ENCODE assay signal across 9 cellular contexts in genomic region chr14:92659765-92660561, GRCh38.
DNase-seq lines count a peak whose midpoint lies in the region; ATAC-seq lines count a peak whose summit lies in the region.
"Had no signal": no experiment of that assay in that cellular context is flagged by ENCODE, and none has a peak within 500 bp of the region (broad histone marks: within the 10 kb centered on the region; RNA-seq: fewer than 3 reads in every experiment).

No MANE protein-coding gene starts in this region.

- DNase-seq in CD4-positive, CD25-positive, alpha-beta regulatory T cell, result no peak
- DNase-seq in NOMO-1 (lab: John Stamatoyannopoulos, UW; ENCODE audit: unreplicated experiment in 2 of 2), result peak; percentile 94 to 95
- peak; percentile 51 for DNase-seq in naive B cell
- DNase-seq in ecto neural progenitor cell (ENCODE audit: low spot score), result no peak
- no peak for DNase-seq in NCI-H748 (lab: John Stamatoyannopoulos, UW; ENCODE audit: unreplicated experiment)
- no peak for DNase-seq in activated T-helper 2 cell treated with anti-CD3 and anti-CD28 coated beads, Interferon-gamma antibody, Interleukin-2, Interleukin-4, amounts not matched to agents 10 μg/mL and 5 μg/mL and 100 μg/mL, durations not matched to agents 14 hours and 24 hours and 36 hours (ENCODE audit: low spot score)
- no peak for DNase-seq in NCI-H1105 treated with DMSO at 0.1 percent for 48 hours (lab: John Stamatoyannopoulos, UW)
- DNase-seq: DND-41 had no signal

- H3K9me3 Mint-ChIP-seq in CD4-positive, CD25-positive, alpha-beta regulatory T cell, result peaks cover 0 to 1% (median 0%) of the 10 kb centered on the region in 7 donors
- no peaks in the 10 kb centered on the region for H3K9me3 Mint-ChIP-seq in naive B cell
- H3K9me3 Mint-ChIP-seq in activated T-helper 2 cell treated with anti-CD3 and anti-CD28 coated beads, Interferon-gamma antibody, Interleukin-2, Interleukin-4, amounts not matched to agents 10 μg/mL and 5 μg/mL and 100 μg/mL, durations not matched to agents 14 hours and 24 hours and 36 hours, result no peaks in the 10 kb centered on the region

- H3K4me3 ChIP-seq in CD4-positive, CD25-positive, alpha-beta regulatory T cell (ENCODE audit: low read depth, low read length), result peak overlapping the region; percentile 15

- peaks cover 79% of the 10 kb centered on the region for H3K36me3 Mint-ChIP-seq in CD4-positive, CD25-positive, alpha-beta regulatory T cell
- H3K36me3 Mint-ChIP-seq in naive B cell, result peaks cover 31 to 66% of the 10 kb centered on the region in 2 donors
- peaks cover 87% of the 10 kb centered on the region for H3K36me3 Mint-ChIP-seq in activated T-helper 2 cell treated with anti-CD3 and anti-CD28 coated beads, Interferon-gamma antibody, Interleukin-2, Interleukin-4, amounts not matched to agents 10 μg/mL and 5 μg/mL and 100 μg/mL, durations not matched to agents 14 hours and 24 hours and 36 hours (ENCODE audit: low read depth)

- ATAC-seq in CD4-positive, CD25-positive, alpha-beta regulatory T cell (ENCODE audit: low read depth in 2 of 2), result peak; percentile 24 to 38
- peak; percentile 78 to 83 for ATAC-seq in naive B cell (ENCODE audit: low read depth in 2 of 2)

- H3K27ac Mint-ChIP-seq in CD4-positive, CD25-positive, alpha-beta regulatory T cell, result peak overlapping the region; percentile 88 to 98 (median 92)
- H3K27ac Mint-ChIP-seq in naive B cell, result peak overlapping the region; percentile 66 to 99 (median 89)
- no peak overlapping the region for H3K27ac Mint-ChIP-seq in activated T-helper 2 cell treated with anti-CD3 and anti-CD28 coated beads, Interferon-gamma antibody, Interleukin-2, Interleukin-4, amounts not matched to agents 10 μg/mL and 5 μg/mL and 100 μg/mL, durations not matched to agents 14 hours and 24 hours and 36 hours

- H3K4me1 Mint-ChIP-seq in CD4-positive, CD25-positive, alpha-beta regulatory T cell, result peaks cover 11 to 95% (median 75%) of the 10 kb centered on the region in 4 donors
- H3K4me1 Mint-ChIP-seq in naive B cell, result peaks cover 90 to 97% (median 92%) of the 10 kb centered on the region in 3 donors
- peaks cover 34% of the 10 kb centered on the region for H3K4me1 Mint-ChIP-seq in activated T-helper 2 cell treated with anti-CD3 and anti-CD28 coated beads, Interferon-gamma antibody, Interleukin-2, Interleukin-4, amounts not matched to agents 10 μg/mL and 5 μg/mL and 100 μg/mL, durations not matched to agents 14 hours and 24 hours and 36 hours (ENCODE audit: low read depth)

- H3K36me3 ChIP-seq in CD4-positive, CD25-positive, alpha-beta regulatory T cell (ENCODE audit: control insufficient read depth, insufficient read depth, low read length), result peaks cover 72% of the 10 kb centered on the region

- H3K27me3 Mint-ChIP-seq in CD4-positive, CD25-positive, alpha-beta regulatory T cell, result no peaks in the 10 kb centered on the region
- no peaks in the 10 kb centered on the region for H3K27me3 Mint-ChIP-seq in naive B cell
- H3K27me3 Mint-ChIP-seq in activated T-helper 2 cell treated with anti-CD3 and anti-CD28 coated beads, Interferon-gamma antibody, Interleukin-2, Interleukin-4, amounts not matched to agents 10 μg/mL and 5 μg/mL and 100 μg/mL, durations not matched to agents 14 hours and 24 hours and 36 hours (ENCODE audit: low read depth), result no peaks in the 10 kb centered on the region

- intact Hi-C loops in activated T-helper 2 cell treated with anti-CD3 and anti-CD28 coated beads, Interferon-gamma antibody, Interleukin-2, Interleukin-4, amounts not matched to agents 10 μg/mL and 5 μg/mL and 100 μg/mL, durations not matched to agents 14 hours and 24 hours and 36 hours (cut with micrococcal nuclease), result no loop called here

- peak overlapping the region; percentile 1 to 100 (median 73) for H3K4me3 Mint-ChIP-seq in CD4-positive, CD25-positive, alpha-beta regulatory T cell
- H3K4me3 Mint-ChIP-seq in naive B cell, result peak overlapping the region; percentile 32 to 100 (median 71)
- no peak overlapping the region for H3K4me3 Mint-ChIP-seq in activated T-helper 2 cell treated with anti-CD3 and anti-CD28 coated beads, Interferon-gamma antibody, Interleukin-2, Interleukin-4, amounts not matched to agents 10 μg/mL and 5 μg/mL and 100 μg/mL, durations not matched to agents 14 hours and 24 hours and 36 hours (ENCODE audit: low read depth)

- H3K4me1 ChIP-seq in CD4-positive, CD25-positive, alpha-beta regulatory T cell (ENCODE audit: control insufficient read depth, insufficient read depth, low read length, poor library complexity, severe bottlenecking), result peaks cover 70% of the 10 kb centered on the region

- H3K27me3 ChIP-seq in CD4-positive, CD25-positive, alpha-beta regulatory T cell (ENCODE audit: control insufficient read depth, insufficient read depth, low read length), result no peaks in the 10 kb centered on the region

- H3K27ac ChIP-seq in CD4-positive, CD25-positive, alpha-beta regulatory T cell (ENCODE audit: insufficient read depth, low read length, poor library complexity, severe bottlenecking), result no peak overlapping the region
- H3K27ac ChIP-seq in cingulate gyrus (ENCODE audit: low read depth, low read length), result peak overlapping the region; percentile 89

- no peaks in the 10 kb centered on the region for H3K9me3 ChIP-seq in CD4-positive, CD25-positive, alpha-beta regulatory T cell (ENCODE audit: control insufficient read depth in 2 of 2, low read length in 2 of 2)

Comparison
In these comparisons a context has a peak if more than half of its experiments do, and no peak if none do; other contexts are left out.
1. DNase-seq: peak in NOMO-1 (2 of 2) and naive B cell (single experiment); none in CD4-positive, CD25-positive, alpha-beta regulatory T cell (0 of 3), ecto neural progenitor cell (single experiment), NCI-H748 (single experiment), activated T-helper 2 cell treated with anti-CD3 and anti-CD28 coated beads, Interferon-gamma antibody, Interleukin-2, Interleukin-4, amounts not matched to agents 10 μg/mL and 5 μg/mL and 100 μg/mL, durations not matched to agents 14 hours and 24 hours and 36 hours (single experiment) and NCI-H1105 treated with DMSO at 0.1 percent for 48 hours (single experiment).